In genomic region chr1:6612641-6613360, GRCh38 we compare ENCODE assay signal across 8 cellular contexts. TPM values are rescaled to one million over a fixed set of nuclear protein-coding genes. Genes with fewer than 3 reads are reported as not detected.
DNase-seq lines count a peak whose midpoint lies in the region; ATAC-seq and TF ChIP-seq lines count a peak whose summit lies in the region.

No MANE protein-coding gene starts in this region.

- peaks cover 25% of the 10 kb centered on the region for H3K4me1 Mint-ChIP-seq in activated T-cell treated with anti-CD3 and anti-CD28 coated beads, Interleukin-2, amount 50 U/mL, for 24 hours (ENCODE audit: low read depth)
- peaks cover 20% of the 10 kb centered on the region for H3K4me1 Mint-ChIP-seq in GM23338
- peaks cover 23% of the 10 kb centered on the region for H3K4me1 Mint-ChIP-seq in activated naive CD8-positive, alpha-beta T cell (ENCODE audit: low read depth)

- H3K27ac Mint-ChIP-seq in activated T-cell treated with anti-CD3 and anti-CD28 coated beads, Interleukin-2, amount 50 U/mL, for 24 hours: peak overlapping the region; percentile 78
- peak overlapping the region; percentile 65 for H3K27ac Mint-ChIP-seq in GM23338
- H3K27ac Mint-ChIP-seq in activated naive CD8-positive, alpha-beta T cell: peak overlapping the region; percentile 90

- peak overlapping the region; percentile 66 for H3K9ac ChIP-seq in MM.1S (ENCODE audit: low read length)

- H3K4me3 ChIP-seq in GM23338 (peak overlapping the region; percentile 96), MM.1S (ENCODE audit: low read length) (peak overlapping the region; percentile 78), right atrium auricular region (peak overlapping the region; percentile 97 to 98), psoas muscle (peak overlapping the region; percentile 82)

- intact Hi-C loops in psoas muscle (cut with DNase I): loop anchor here in 1 of 2 donors (1.0 kb wide), 1 partner anchor 10 kb away; the partner anchor contains the start of gene KLHL21

- H3K4me1 ChIP-seq in GM23338 (ENCODE audit: insufficient read depth) (peaks cover 11% of the 10 kb centered on the region), MM.1S (ENCODE audit: low read length) (peaks cover 4% of the 10 kb centered on the region; the same call in 1 of the 2 replicates), right atrium auricular region (peaks cover 0 to 38% of the 10 kb centered on the region in 2 donors), psoas muscle (peaks cover 29% of the 10 kb centered on the region)

- H3K36me3 Mint-ChIP-seq in activated T-cell treated with anti-CD3 and anti-CD28 coated beads, Interleukin-2, amount 50 U/mL, for 24 hours (ENCODE audit: low read depth): peaks cover 14% of the 10 kb centered on the region
- peaks cover 18% of the 10 kb centered on the region for H3K36me3 Mint-ChIP-seq in GM23338 (ENCODE audit: low read depth)
- H3K36me3 Mint-ChIP-seq in activated naive CD8-positive, alpha-beta T cell: no peaks in the 10 kb centered on the region

- peaks cover 14% of the 10 kb centered on the region for H3K27me3 ChIP-seq in GM23338 (ENCODE audit: insufficient read depth)
- no peaks in the 10 kb centered on the region for H3K27me3 ChIP-seq in MM.1S (replicated peaks; ENCODE audit: insufficient read depth, low read length)
- no peaks in the 10 kb centered on the region for H3K27me3 ChIP-seq in right atrium auricular region
- H3K27me3 ChIP-seq in psoas muscle (ENCODE audit: insufficient read depth in 3 of 3, low read length in 2 of 3): no peaks in the 10 kb centered on the region

- H3K9me3 ChIP-seq in MM.1S (replicated peaks; ENCODE audit: insufficient read depth, low read length): no peaks in the 10 kb centered on the region
- H3K9me3 ChIP-seq in right atrium auricular region: no peaks in the 10 kb centered on the region
- no peaks in the 10 kb centered on the region for H3K9me3 ChIP-seq in psoas muscle

- H3K27ac ChIP-seq in GM23338 (ENCODE audit: low read depth) (peak overlapping the region; percentile 88; the same call in 1 of the 2 replicates), MM.1S (ENCODE audit: low read length) (peak overlapping the region; percentile 59; the same call in 1 of the 2 replicates), right atrium auricular region (peak overlapping the region; percentile 96 to 97), psoas muscle (peak overlapping the region; percentile 98)

- no peaks in the 10 kb centered on the region for H3K9me3 Mint-ChIP-seq in activated T-cell treated with anti-CD3 and anti-CD28 coated beads, Interleukin-2, amount 50 U/mL, for 24 hours
- peaks cover 3% of the 10 kb centered on the region; the same call in 1 of the 3 replicates for H3K9me3 Mint-ChIP-seq in GM23338
- H3K9me3 Mint-ChIP-seq in activated naive CD8-positive, alpha-beta T cell (ENCODE audit: low read depth): no peaks in the 10 kb centered on the region

- peaks cover 23% of the 10 kb centered on the region for H3F3A ChIP-seq in GM23338 (replicated peaks; ENCODE audit: low read depth)
- peaks cover 8% of the 10 kb centered on the region for H3F3A ChIP-seq in MM.1S (ENCODE audit: insufficient read depth, low read length)

- H3K4me2 ChIP-seq in GM23338: peak overlapping the region; percentile 98
- peak overlapping the region; percentile 93 for H3K4me2 ChIP-seq in MM.1S (ENCODE audit: low read depth, low read length)

- H3K9me2 ChIP-seq in GM23338 (ENCODE audit: insufficient read depth) (peaks cover 3% of the 10 kb centered on the region; the same call in 1 of the 2 replicates), MM.1S (replicated peaks; ENCODE audit: insufficient read depth, low read length) (no peaks in the 10 kb centered on the region)

- no peak for TF ChIP-seq CTCF in GM23338 (conservative IDR thresholded peaks at IDR 0.05; ENCODE audit: low read depth in 2 of 2)
- no peak for TF ChIP-seq CTCF in MM.1S (IDR thresholded peaks at IDR 0.05; ENCODE audit: low read length)
- peak in 1 of 2 donors; percentile 38 for TF ChIP-seq CTCF in right atrium auricular region (IDR thresholded peaks at IDR 0.05)
- TF ChIP-seq CTCF in psoas muscle (IDR thresholded peaks at IDR 0.05): no peak

- ATAC-seq in GM23338: peak; percentile 37
- peak; percentile 57 to 68 (median 63) for ATAC-seq in psoas muscle
- no peak for ATAC-seq in HG02970 (IDR thresholded peaks at IDR 0.05; ENCODE audit: low FRiP score, unreplicated experiment)

- H2AFZ ChIP-seq in GM23338 (peak overlapping the region; percentile 94), MM.1S (ENCODE audit: low read length) (peak overlapping the region; percentile 85)

- H3K36me3 ChIP-seq in GM23338 (ENCODE audit: insufficient read depth): no peaks in the 10 kb centered on the region
- no peaks in the 10 kb centered on the region for H3K36me3 ChIP-seq in MM.1S (replicated peaks; ENCODE audit: insufficient read depth, low read length)
- no peaks in the 10 kb centered on the region for H3K36me3 ChIP-seq in right atrium auricular region
- peaks cover 0 to 12% of the 10 kb centered on the region in 2 donors for H3K36me3 ChIP-seq in psoas muscle (ENCODE audit: insufficient read depth in 1 of 2, low read depth in 1 of 2)

- 0 to 1% (median 0%) methylated on average over 44 to 67 of the region's 67 CpGs for WGBS in psoas muscle, 3 donors

- H4K20me1 ChIP-seq in GM23338 (replicated peaks; ENCODE audit: insufficient read depth): peaks cover 23% of the 10 kb centered on the region
- H4K20me1 ChIP-seq in MM.1S (ENCODE audit: insufficient read depth, low read length): no peaks in the 10 kb centered on the region

- no peak for DNase-seq in activated T-cell treated with anti-CD3 and anti-CD28 coated beads, Interleukin-2, amount 50 U/mL, for 24 hours
- no peak for DNase-seq in activated T-cell treated with anti-CD3 and anti-CD28 coated beads, Interleukin-2, amount 50 U/mL, for 1 hour
- DNase-seq in GM23338 (ENCODE audit: low spot score) (peak; percentile 71), MM.1S (peak; percentile 51), right atrium auricular region (ENCODE audit: low spot score) (peak; percentile 73), psoas muscle (peak; percentile 61 to 82)

- peak overlapping the region; percentile 82 for H3K4me3 Mint-ChIP-seq in activated T-cell treated with anti-CD3 and anti-CD28 coated beads, Interleukin-2, amount 50 U/mL, for 24 hours
- peak overlapping the region; percentile 84 for H3K4me3 Mint-ChIP-seq in GM23338
- H3K4me3 Mint-ChIP-seq in activated naive CD8-positive, alpha-beta T cell: peak overlapping the region; percentile 92

- H3K79me2 ChIP-seq in GM23338 (replicated peaks; ENCODE audit: insufficient read depth) (peaks cover 31% of the 10 kb centered on the region), MM.1S (ENCODE audit: low read length) (peaks cover 35% of the 10 kb centered on the region)

- H3K27me3 Mint-ChIP-seq in activated T-cell treated with anti-CD3 and anti-CD28 coated beads, Interleukin-2, amount 50 U/mL, for 24 hours: no peaks in the 10 kb centered on the region
- H3K27me3 Mint-ChIP-seq in GM23338 (ENCODE audit: insufficient read depth, low read depth, poor library complexity): peaks cover 30% of the 10 kb centered on the region
- H3K27me3 Mint-ChIP-seq in activated naive CD8-positive, alpha-beta T cell: no peaks in the 10 kb centered on the region

TF ChIP-seq in GM23338, 12 proteins besides CTCF, POLR2A, EP300 and RAD21 (continues in another document):
- TF ChIP-seq POLR2AphosphoS5 (IDR thresholded peaks at IDR 0.05; ENCODE audit: low read depth) (no peak), STAT1 (IDR thresholded peaks at IDR 0.05; ENCODE audit: unreplicated experiment) (no peak), EZH2phosphoT487 (IDR thresholded peaks at IDR 0.05; ENCODE audit: unreplicated experiment) (no peak), JUNB (IDR thresholded peaks at IDR 0.05; ENCODE audit: unreplicated experiment) (no peak), ZNF331 (CRISPR knock-in tag; IDR thresholded peaks at IDR 0.05; ENCODE audit: low read depth) (no peak), CREB1 (CRISPR knock-in tag; IDR thresholded peaks at IDR 0.05; ENCODE audit: low read depth) (no peak; the same call in none of the 2 replicates)

RNA-seq across cellular contexts. Expression of gene PHF13, which starts 0.7 kb away (rescaled TPM):
- 33.2 and 37.1 TPM in 2 replicates for total RNA-seq in GM23338 (2014; rRNA removed; shearing (Covaris generic))
- polyA plus RNA-seq in GM23338 (2016; fragmentation: Nextera tagmentation; extraction: Ambion mirVana): 10.4 and 12.1 TPM in 2 replicates
- 1 to 10 TPM; 5.0 to 8.1 TPM for total RNA-seq in right atrium auricular region
- 10 to 100 TPM in 1 of 4 donors, 1 to 10 TPM in 3; 5.4 to 21.3 (median 8.2) TPM for total RNA-seq in psoas muscle
- 1 to 10 TPM; 4.8 to 7.5 (median 7.1) TPM for polyA plus RNA-seq in psoas muscle

RNA-seq across cellular contexts. Expression of gene KLHL21, which starts 10.1 kb away (rescaled TPM):
- total RNA-seq in GM23338 (2014; rRNA removed; shearing (Covaris generic)): 31.1 and 35.9 TPM in 2 replicates
- polyA plus RNA-seq in GM23338 (2016; fragmentation: Nextera tagmentation; extraction: Ambion mirVana): 7.3 and 7.8 TPM in 2 replicates
- 10 to 100 TPM; 61.6 to 83.0 TPM for total RNA-seq in right atrium auricular region
- total RNA-seq in psoas muscle: 100 to 1,000 TPM in 3 of 4 donors, 10 to 100 TPM in 1; 87.3 to 253 (median 113) TPM
- 100 to 1,000 TPM in 2 of 3 donors, 10 to 100 TPM in 1; 83.1 to 200 (median 120) TPM for polyA plus RNA-seq in psoas muscle

RNA-seq across cellular contexts. Expression of gene THAP3, which starts 11.9 kb away (rescaled TPM):
- total RNA-seq in GM23338 (2014; rRNA removed; shearing (Covaris generic)): 15.1 and 18.6 TPM in 2 replicates
- polyA plus RNA-seq in GM23338 (2016; fragmentation: Nextera tagmentation; extraction: Ambion mirVana) (20.9 and 23.8 TPM in 2 replicates), psoas muscle (10 to 100 TPM; 19.6 to 40.1 (median 22.8) TPM)
- total RNA-seq in right atrium auricular region (10 to 100 TPM; 14.6 to 21.4 TPM), psoas muscle (10 to 100 TPM in 2 of 4 donors, 1 to 10 TPM in 2; 8.9 to 18.8 (median 13.4) TPM)

RNA-seq across cellular contexts. Expression of gene ZBTB48, which starts 33.0 kb away (rescaled TPM):
- total RNA-seq in GM23338 (2014; rRNA removed; shearing (Covaris generic)): 21.0 and 25.5 TPM in 2 replicates
- polyA plus RNA-seq in GM23338 (2016; fragmentation: Nextera tagmentation; extraction: Ambion mirVana) (17.3 and 18.0 TPM in 2 replicates), psoas muscle (10 to 100 TPM in 2 of 3 donors, 1 to 10 TPM in 1; 9.7 to 16.6 (median 15.1) TPM)
- total RNA-seq in right atrium auricular region (1 to 10 TPM; 4.0 to 9.0 TPM), psoas muscle (10 to 100 TPM in 3 of 4 donors, 1 to 10 TPM in 1; 3.7 to 12.0 (median 11.4) TPM)

RNA-seq across cellular contexts. Expression of gene TAS1R1, which starts 57.7 kb away (rescaled TPM):
- total RNA-seq in GM23338 (2014; rRNA removed; shearing (Covaris generic)): not detected in 2 replicates
- polyA plus RNA-seq in GM23338 (2016; fragmentation: Nextera tagmentation; extraction: Ambion mirVana): 0.19 TPM in 1 of 2 replicates, not detected in the other
- total RNA-seq in right atrium auricular region: not detected
- total RNA-seq in psoas muscle: not detected
- under 1 TPM in 2 of 3 donors, not detected in 1; 0.04 to 0.16 TPM for polyA plus RNA-seq in psoas muscle

Comparison
In these comparisons a context has a peak if more than half of its experiments do, and no peak if none do; other contexts are left out.
1. DNase-seq: peak in GM23338 (single experiment), MM.1S (single experiment), right atrium auricular region (single experiment) and psoas muscle (2 of 2); none in activated T-cell treated with anti-CD3 and anti-CD28 coated beads, Interleukin-2, amount 50 U/mL, for 24 hours (single experiment) and activated T-cell treated with anti-CD3 and anti-CD28 coated beads, Interleukin-2, amount 50 U/mL, for 1 hour (single experiment).
2. Peak in every context shown above with its lines, with median percentiles within 50 percentile points of each other: H3K27ac Mint-ChIP-seq, H3K4me3 Mint-ChIP-seq, H3K27ac ChIP-seq and H3K4me3 ChIP-seq.